8 cellular contexts compared by ENCODE assay signal in the genomic region with DNA sequence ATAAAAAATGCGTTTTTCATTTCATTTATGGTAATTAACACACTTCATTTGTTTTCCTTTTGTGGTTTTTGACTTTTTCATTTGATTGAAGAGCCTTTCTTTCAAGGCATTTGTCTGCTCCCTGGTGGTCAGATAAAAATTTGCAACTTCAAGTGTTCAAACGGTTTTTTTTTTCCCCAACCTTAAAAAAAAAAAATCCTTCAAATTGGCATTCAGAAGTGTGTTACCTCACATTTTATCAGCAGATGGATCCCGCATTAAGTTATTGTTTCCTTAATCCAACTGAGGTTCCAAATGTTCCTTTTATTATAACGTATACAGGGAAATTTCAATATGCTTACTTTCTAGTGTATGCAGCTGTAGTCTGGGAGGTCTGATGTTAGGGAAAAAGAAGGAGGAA. TPM values are rescaled to one million over a fixed set of nuclear protein-coding genes. Genes with fewer than 3 reads are reported as not detected.
DNase-seq lines count a peak whose midpoint lies in the region; ATAC-seq, FAIRE-seq and TF ChIP-seq lines count a peak whose summit lies in the region.

No MANE protein-coding gene starts in this region.

- H3K9me3 ChIP-seq in prostate gland = no peaks in the 10 kb centered on the region

- peak; percentile 94 for FAIRE-seq in endometrium (lab: Jason Lieb, UNC)

- 2% methylated on average over 4 of the region's 4 CpGs for WGBS in prostate gland
- 3 to 6% methylated on average over 4 of the region's 4 CpGs for whole genome bisulfite sequencing in lower leg skin, 2 donors

- H3K4me3 ChIP-seq in HFF-Myc (replicated peaks; ENCODE audit: low read depth, low read length) (no peak overlapping the region), prostate gland (no peak overlapping the region), lower leg skin (ENCODE audit: low read depth, poor library complexity, severe bottlenecking) (no peak overlapping the region)

- no peaks in the 10 kb centered on the region for H3K27me3 ChIP-seq in prostate gland (replicated peaks; ENCODE audit: insufficient read depth)

- TF ChIP-seq POLR2A in prostate gland (IDR thresholded peaks at IDR 0.05) = no peak
- no peak for TF ChIP-seq POLR2A in lower leg skin (IDR thresholded peaks at IDR 0.05)

- TF ChIP-seq CTCF in HFF-Myc (IDR thresholded peaks at IDR 0.05; ENCODE audit: low read depth, low read length, missing control alignments) = peak; percentile 39
- peak; percentile 15 to 60 (median 54) for TF ChIP-seq CTCF in prostate gland (IDR thresholded peaks at IDR 0.05)
- no peak for TF ChIP-seq CTCF in lower leg skin (IDR thresholded peaks at IDR 0.05)

- no peaks in the 10 kb centered on the region for H3K4me1 ChIP-seq in prostate gland (replicated peaks)

- no peak overlapping the region for H3K27ac ChIP-seq in prostate gland

- ATAC-seq in HG02763 (IDR thresholded peaks at IDR 0.05; ENCODE audit: unreplicated experiment) = no peak

- DNase-seq in DMS 273 treated with DMSO at 0.1 percent for 48 hours (lab: John Stamatoyannopoulos, UW) (peak; percentile 1), HFF-Myc (ENCODE audit: extremely low read depth, low read depth) (no peak), NCI-H82 (lab: John Stamatoyannopoulos, UW) (peak; percentile 75), prostate gland (ENCODE audit: low spot score) (no peak), lower leg skin (ENCODE audit: low spot score in 2 of 2) (no peak)
- DNase-seq in activated CD4-positive, alpha-beta T cell treated with anti-CD3 and anti-CD28 coated beads for 48 hours = no peak

- no peaks in the 10 kb centered on the region for H3K36me3 ChIP-seq in prostate gland

- intact Hi-C loops in prostate gland (cut with DNase I) (loop anchor here (2.0 to 5.0 kb wide), 2 partner anchors 292 to 351 kb away; no protein-coding TSS in a partner anchor), lower leg skin (cut with DNase I; ENCODE audit: low total_unique reads) (loop anchor here (10.0 kb wide), 1 partner anchor 349 kb away; no protein-coding TSS in a partner anchor)

RNA-seq across cellular contexts. Expression of gene MYF5, which starts 47.2 kb away (rescaled TPM):
- 1 to 10 TPM in 1 of 2 donors, not detected in 1; 4.1 TPM for total RNA-seq in prostate gland
- total RNA-seq in lower leg skin = not detected

RNA-seq across cellular contexts. Expression of gene MYF6, which starts 56.4 kb away (rescaled TPM):
- total RNA-seq in prostate gland = 1 to 10 TPM in 1 of 2 donors, not detected in 1; 2.5 TPM
- total RNA-seq in lower leg skin = under 1 TPM in 1 of 4 donors, not detected in 3; 0.19 TPM

Comparison
In these comparisons a context has a peak if more than half of its experiments do, and no peak if none do; other contexts are left out.
1. DNase-seq: peak in DMS 273 treated with DMSO at 0.1 percent for 48 hours (single experiment) and NCI-H82 (single experiment); none in HFF-Myc (single experiment), prostate gland (single experiment), activated CD4-positive, alpha-beta T cell treated with anti-CD3 and anti-CD28 coated beads for 48 hours (single experiment) and lower leg skin (0 of 2).
2. CTCF ChIP-seq: peak in HFF-Myc (single experiment) and prostate gland (4 of 4); none in lower leg skin (0 of 3).